ENCODE assay signal across 18 cellular contexts in the genomic region with DNA sequence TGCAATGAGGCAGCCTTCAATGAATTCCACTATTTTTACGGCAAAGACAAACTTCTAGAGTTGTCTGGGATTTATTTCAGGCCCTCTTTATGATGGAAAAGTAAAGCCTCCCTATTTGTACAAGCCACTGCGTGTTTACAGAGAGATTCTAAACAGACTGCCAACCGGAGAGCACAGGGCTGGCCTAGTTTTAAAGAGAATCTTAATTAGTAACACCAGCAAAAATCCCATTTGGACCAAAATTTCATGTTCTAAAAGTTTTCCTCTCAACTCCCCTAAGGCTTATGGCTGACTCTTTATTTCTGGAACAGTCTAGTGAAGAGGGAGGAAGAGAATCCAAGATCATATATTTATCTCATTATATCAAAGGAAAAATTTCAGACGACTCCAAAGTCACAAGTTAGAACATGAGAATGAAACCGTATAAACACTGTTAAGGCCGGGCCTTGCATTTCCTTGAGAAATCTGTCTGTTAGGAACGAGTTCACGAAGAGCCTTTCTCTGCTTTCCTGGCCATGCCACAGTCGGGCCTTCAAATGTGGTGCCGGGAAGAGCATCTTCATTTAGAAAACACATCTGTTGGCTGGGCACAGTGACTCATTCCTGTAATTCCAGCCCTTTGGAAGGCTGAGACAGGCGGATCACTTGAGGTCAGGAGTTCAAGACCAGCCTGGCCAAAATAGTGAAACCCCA.
"Had no signal": no experiment of that assay in that cellular context is flagged by ENCODE, and none has a peak within 500 bp of the region (broad histone marks: within the 10 kb centered on the region; RNA-seq: fewer than 3 reads in every experiment).

No MANE protein-coding gene starts in this region.

- DNase-seq: activated CD4-positive, alpha-beta T cell treated with anti-CD3 and anti-CD28 coated beads for 48 hours; activated CD8-positive, alpha-beta memory T cell treated with anti-CD3 and anti-CD28 coated beads for 24 hours; activated T-cell treated with anti-CD3 and anti-CD28 coated beads for 4 hours; body of pancreas; endodermal cell; erythroblast; left lung; posterior cingulate gyrus; right lobe of liver; stimulated activated CD4-positive, alpha-beta T cell treated with anti-CD3 and anti-CD28 coated beads, Interleukin-4, amount 100 ng/mL, for 1 hour; stimulated activated CD8-positive, alpha-beta memory T cell treated with anti-CD3 and anti-CD28 coated beads, Interleukin-4, amount 100 ng/mL, for 48 hours; stimulated activated naive CD8-positive, alpha-beta T cell treated with anti-CD3 and anti-CD28 coated beads, Interleukin-15, Interleukin-2, amounts not matched to agents 100 U/mL and 50 U/mL, for 24 hours; T-helper 1 cell; testis; upper lobe of right lung had no signal

- H3K27me3 Mint-ChIP-seq: activated naive CD4-positive, alpha-beta T cell treated with anti-CD3 and anti-CD28 coated beads, Interleukin-2, amount 50 U/mL, for 24 hours had no signal

- H3K4me1 Mint-ChIP-seq: activated naive CD4-positive, alpha-beta T cell treated with anti-CD3 and anti-CD28 coated beads, Interleukin-2, amount 50 U/mL, for 24 hours; endodermal cell; WTC11 had no signal

- H3K27ac Mint-ChIP-seq: activated naive CD4-positive, alpha-beta T cell treated with anti-CD3 and anti-CD28 coated beads, Interleukin-2, amount 50 U/mL, for 24 hours; endodermal cell; WTC11 had no signal

- H3K4me3 ChIP-seq: body of pancreas, left lung, right lobe of liver, SK-N-MC, testis, upper lobe of right lung had no signal

- H3K9me3 ChIP-seq: body of pancreas, testis, upper lobe of right lung had no signal

- H3K27ac ChIP-seq: body of pancreas, left lung, right lobe of liver, SK-N-MC, testis, upper lobe of right lung had no signal

- H3K36me3 ChIP-seq: left lung, right lobe of liver, upper lobe of right lung had no signal

- H3K4me3 Mint-ChIP-seq: activated naive CD4-positive, alpha-beta T cell treated with anti-CD3 and anti-CD28 coated beads, Interleukin-2, amount 50 U/mL, for 24 hours; endodermal cell; WTC11 had no signal

- ATAC-seq: body of pancreas; left lung; right lobe of liver; stimulated activated naive CD8-positive, alpha-beta T cell treated with anti-CD3 and anti-CD28 coated beads, Interleukin-15, Interleukin-2, amounts not matched to agents 100 U/mL and 50 U/mL, for 24 hours; upper lobe of right lung; WTC11 had no signal

- H3K27me3 ChIP-seq: body of pancreas, left lung, right lobe of liver, testis, upper lobe of right lung had no signal

- H3K4me1 ChIP-seq: body of pancreas, left lung, right lobe of liver, testis, upper lobe of right lung had no signal
